In the genomic region with DNA sequence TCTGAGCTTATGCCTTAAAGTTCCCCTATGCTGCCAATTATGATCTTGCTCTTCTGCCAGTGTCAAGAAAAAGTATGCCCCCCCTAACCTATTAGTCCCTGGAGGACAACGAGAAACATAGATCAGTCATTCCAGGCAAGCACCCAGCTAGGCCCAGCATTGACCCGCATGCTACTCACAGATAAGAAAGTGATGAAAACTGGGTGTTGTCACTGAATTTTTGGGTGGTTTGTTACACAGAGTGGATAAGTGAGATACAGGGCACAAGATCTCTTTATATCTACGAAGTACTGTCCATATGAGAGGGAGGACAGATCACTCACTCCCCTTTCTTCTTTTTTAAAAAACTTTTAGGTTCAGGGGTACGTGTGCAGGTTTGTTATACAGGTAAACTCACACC, we compare ENCODE assay signal across 21 cellular contexts. TPM values are rescaled to one million over a fixed set of nuclear protein-coding genes. Genes with fewer than 3 reads are reported as not detected.
"Had no signal": no experiment of that assay in that cellular context is flagged by ENCODE, and none has a peak within 500 bp of the region (broad histone marks: within the 10 kb centered on the region; RNA-seq: fewer than 3 reads in every experiment).

No MANE protein-coding gene starts in this region.

- H3K27me3 Mint-ChIP-seq: effector memory CD8-positive, alpha-beta T cell had no signal

- H3K9me3 Mint-ChIP-seq: effector memory CD8-positive, alpha-beta T cell; neural progenitor cell had no signal

- H3K36me3 Mint-ChIP-seq: neural progenitor cell had no signal

- H3K4me3 Mint-ChIP-seq: effector memory CD8-positive, alpha-beta T cell; neural progenitor cell had no signal

- H3K27ac Mint-ChIP-seq: effector memory CD8-positive, alpha-beta T cell; neural progenitor cell; progenitor cell of endocrine pancreas had no signal

- H3K4me1 Mint-ChIP-seq: neural progenitor cell had no signal

- DNase-seq: activated CD4-positive, CD25-positive, alpha-beta regulatory T cell; activated naive CD4-positive, alpha-beta T cell; amniotic stem cell; dermis blood vessel endothelial cell; effector memory CD8-positive, alpha-beta T cell; foreskin fibroblast; left ventricle myocardium superior; SK-N-SH; stimulated activated CD4-positive, alpha-beta T cell treated with anti-CD3 and anti-CD28 coated beads, Interleukin-12 subunit alpha, Interleukin-12 subunit beta, amount 100 ng/mL, for 4 hours; stimulated activated CD4-positive, alpha-beta T cell treated with anti-CD3 and anti-CD28 coated beads, Interleukin-1b, Interleukin-23, amount 100 ng/mL, for 48 hours; stimulated activated CD8-positive, alpha-beta memory T cell treated with anti-CD3 and anti-CD28 coated beads, Interleukin-4, amount 100 ng/mL, for 48 hours; stimulated activated naive CD4-positive, alpha-beta T cell; T1000 had no signal

RNA-seq across cellular contexts. Expression of a gene that starts 6.4 kb away (rescaled TPM):
- total RNA-seq: cardiac muscle cell, dermis blood vessel endothelial cell, glomerular endothelial cell, left ventricle myocardium superior, mononuclear cell, osteoblast, progenitor cell of endocrine pancreas, tibial nerve, vagina had no signal

RNA-seq across cellular contexts. Expression of a gene that starts 30.8 kb away (rescaled TPM):
- total RNA-seq: cardiac muscle cell, dermis blood vessel endothelial cell, glomerular endothelial cell, left ventricle myocardium superior, mononuclear cell, osteoblast, progenitor cell of endocrine pancreas, tibial nerve, vagina had no signal
